In the genomic region with DNA sequence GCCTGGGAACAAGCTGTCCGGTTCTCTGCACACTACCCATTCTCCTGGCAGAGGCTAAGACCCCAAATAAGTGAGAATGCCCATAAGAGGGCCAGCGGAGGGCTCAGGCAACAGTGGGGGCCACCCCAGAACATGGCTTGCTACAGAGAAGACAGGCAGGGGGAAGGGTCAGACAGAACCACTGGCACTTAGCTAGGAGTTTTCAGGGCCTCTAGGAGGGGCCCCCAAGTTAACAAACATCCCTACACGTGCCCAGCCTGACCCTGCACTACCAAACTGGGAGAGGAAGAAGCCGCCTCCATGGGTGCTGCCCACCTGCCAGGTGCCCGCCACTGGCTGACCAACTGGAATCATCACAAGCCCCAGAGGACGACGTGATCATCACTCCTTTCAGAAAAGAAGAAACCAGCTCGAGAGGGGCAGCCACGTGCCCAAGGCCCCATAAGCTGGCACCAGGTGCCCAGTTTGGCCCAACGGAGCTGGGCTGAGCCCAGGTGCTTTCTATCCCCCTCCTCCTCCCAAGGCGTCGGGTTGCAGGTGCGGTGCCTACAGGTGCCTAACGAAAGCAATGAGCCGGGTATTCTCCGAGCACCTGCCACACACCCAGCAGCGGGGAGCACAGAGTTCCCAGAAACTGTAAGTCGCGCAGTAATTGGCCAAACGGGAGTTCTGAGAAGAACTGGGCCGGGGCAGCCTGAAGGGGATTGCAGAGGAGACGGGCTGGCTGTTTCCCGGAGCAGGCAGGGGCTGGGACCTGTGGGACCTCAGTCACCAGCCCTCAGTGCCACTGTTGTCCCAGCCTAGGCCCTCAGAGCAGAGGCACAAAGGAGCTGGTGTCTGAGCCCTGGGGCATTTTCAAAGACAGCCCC, we compare ENCODE assay signal across 9 cellular contexts. TPM values are rescaled to one million over a fixed set of nuclear protein-coding genes. Genes with fewer than 3 reads are reported as not detected.
DNase-seq lines count a peak whose midpoint lies in the region; ATAC-seq, FAIRE-seq and TF ChIP-seq lines count a peak whose summit lies in the region.
"Had no signal": no experiment of that assay in that cellular context is flagged by ENCODE, and none has a peak within 500 bp of the region (broad histone marks: within the 10 kb centered on the region; RNA-seq: fewer than 3 reads in every experiment).

No MANE protein-coding gene starts in this region.

- peak; percentile 45 for ATAC-seq in left lung
- no peak for ATAC-seq in HG03520 (IDR thresholded peaks at IDR 0.05; ENCODE audit: unreplicated experiment)

- intact Hi-C loops in left lung (cut with DNase I) (no loop called here), testis (cut with DNase I; ENCODE audit: low total_unique reads) (no loop called here)

- H3K4me3 ChIP-seq in left lung (no peak overlapping the region), testis (no peak overlapping the region)

- H3K9me3 ChIP-seq in left lung (no peaks in the 10 kb centered on the region), testis (no peaks in the 10 kb centered on the region)

- peak; percentile 68 to 81 (median 74) for DNase-seq in NCI-H1417 (lab: John Stamatoyannopoulos, UW)
- peak; percentile 28 to 80 for DNase-seq in NCI-H526 (lab: John Stamatoyannopoulos, UW)
- no peak for DNase-seq in left lung
- no peak for DNase-seq in testis
- DNase-seq in MV-4-11 (lab: John Stamatoyannopoulos, UW), result no peak
- DNase-seq in D721Med (ENCODE audit: insufficient read length, low spot score), result no peak
- DNase-seq: activated CD4-positive, CD25-positive, alpha-beta regulatory T cell; CD8-positive, alpha-beta memory T cell had no signal

- H3K4me1 ChIP-seq in left lung, result peaks cover 0 to 29% of the 10 kb centered on the region in 2 donors
- H3K4me1 ChIP-seq in testis, result peaks cover 24% of the 10 kb centered on the region

- TF ChIP-seq CTCF in left lung (IDR thresholded peaks at IDR 0.05) (no peak), testis (IDR thresholded peaks at IDR 0.05) (no peak), D721Med (IDR thresholded peaks at IDR 0.05; ENCODE audit: insufficient read depth, missing control alignments) (no peak)

- WGBS in testis, 2 donors, result 75 to 86% methylated on average over 19 to 23 of the region's 23 CpGs

- H3K36me3 ChIP-seq in left lung (no peaks in the 10 kb centered on the region), testis (ENCODE audit: low read depth, missing control alignments) (no peaks in the 10 kb centered on the region)

- H3K27me3 ChIP-seq in left lung, result peaks cover 0 to 17% of the 10 kb centered on the region in 2 donors
- no peaks in the 10 kb centered on the region for H3K27me3 ChIP-seq in testis

- no peak overlapping the region for H3K27ac ChIP-seq in left lung
- H3K27ac ChIP-seq in testis, result peak overlapping the region; percentile 25 to 44

- no peak for FAIRE-seq in D721Med (lab: Jason Lieb, UNC)

- no peak for TF ChIP-seq POLR2A in testis (IDR thresholded peaks at IDR 0.05)

RNA-seq across cellular contexts. Expression of a gene that starts 13.2 kb away (rescaled TPM):
- total RNA-seq in left lung (10 to 100 TPM; 44.7 to 57.1 TPM), testis (10 to 100 TPM in 1 of 2 donors, 1 to 10 TPM in 1; 6.5 to 13.5 TPM)
- 4.4 TPM for polyA plus RNA-seq in testis (ENCODE audit: insufficient read depth, low read depth, low replicate concordance)

Comparison
In these comparisons a context has a peak if more than half of its experiments do, and no peak if none do; other contexts are left out.
1. DNase-seq: peak in NCI-H1417 (3 of 3) and NCI-H526 (2 of 2); none in left lung (0 of 2), testis (single experiment), MV-4-11 (single experiment) and D721Med (single experiment).
2. H3K27ac ChIP-seq: peak in testis (2 of 2); none in left lung (0 of 2).